Comparison of ENCODE assay signal across 11 cellular contexts in genomic region chr1:78370356-78370755, GRCh38.
DNase-seq lines count a peak whose midpoint lies in the region; ATAC-seq, FAIRE-seq and TF ChIP-seq lines count a peak whose summit lies in the region.
"Had no signal": no experiment of that assay in that cellular context is flagged by ENCODE, and none has a peak within 500 bp of the region (broad histone marks: within the 10 kb centered on the region; RNA-seq: fewer than 3 reads in every experiment).

No MANE protein-coding gene starts in this region.

- dilution Hi-C loops in keratinocyte (cut with MboI; ENCODE audit: extremely low pct_ligation_motif_present, low sequenced_read_pairs), result no loop called here

- H3K79me2 ChIP-seq in PC-3 (ENCODE audit: low read length) (no peaks in the 10 kb centered on the region), keratinocyte (ENCODE audit: control insufficient read depth, insufficient read depth, low read length) (no peaks in the 10 kb centered on the region)

- H3K36me3 ChIP-seq in PC-3 (ENCODE audit: low read depth, low read length), result no peaks in the 10 kb centered on the region
- H3K36me3 ChIP-seq in keratinocyte (ENCODE audit: control insufficient read depth in 2 of 2, extremely low read depth in 1 of 2, insufficient read depth in 2 of 2, low read length in 2 of 2), result no peaks in the 10 kb centered on the region
- no peaks in the 10 kb centered on the region for H3K36me3 ChIP-seq in thyroid gland

- POLR2A ChIA-PET in PC-3 (lab: Charles Lee; ENCODE audit: unreplicated experiment), result interaction anchor here (0.6 kb wide), 1 partner anchor 14 kb away, joined by 3 read pairs; no protein-coding TSS in a partner anchor

- H3K4me1 ChIP-seq in PC-3 (ENCODE audit: insufficient read depth, low read length) (peaks cover 13% of the 10 kb centered on the region), keratinocyte (ENCODE audit: control insufficient read depth, extremely low read depth, insufficient read depth, low read length) (no peaks in the 10 kb centered on the region), thyroid gland (no peaks in the 10 kb centered on the region)

- no peaks in the 10 kb centered on the region for H3F3A ChIP-seq in PC-3 (ENCODE audit: low read length, unreplicated experiment)

- H4K20me1 ChIP-seq in PC-3 (ENCODE audit: low read length) (no peaks in the 10 kb centered on the region), keratinocyte (ENCODE audit: control insufficient read depth, extremely low read depth, insufficient read depth, low read length) (no peaks in the 10 kb centered on the region)

- H3K27me3 ChIP-seq in PC-3 (ENCODE audit: low read length), result no peaks in the 10 kb centered on the region
- H3K27me3 ChIP-seq in keratinocyte (ENCODE audit: control insufficient read depth, extremely low read depth, insufficient read depth, low read length), result no peaks in the 10 kb centered on the region
- H3K27me3 ChIP-seq in thyroid gland, result no peaks in the 10 kb centered on the region

- ATAC-seq in GM18870 (IDR thresholded peaks at IDR 0.05; ENCODE audit: unreplicated experiment) (peak; percentile 71), HG02759 (IDR thresholded peaks at IDR 0.05; ENCODE audit: unreplicated experiment) (peak; percentile 70), PC-3 (peak; percentile 92)
- ATAC-seq: K562 had no signal

- H3K4me3 ChIP-seq in PC-3 (ENCODE audit: low read length) (no peak overlapping the region), keratinocyte (ENCODE audit: control insufficient read depth in 2 of 3, extremely low read depth in 1 of 3, insufficient read depth in 2 of 3, low read depth in 1 of 3, low read length in 3 of 3) (no peak overlapping the region), thyroid gland (replicated peaks in 1 of 3) (no peak overlapping the region)
- H3K4me3 ChIP-seq: K562 had no signal

- CTCF ChIA-PET in PC-3 (lab: Charles Lee), result no interaction called here

- no TSS peak for BruUV-seq in PC-3 (replicated peaks; lab: Mats Ljungman, UMichigan)

- intact Hi-C loops in PC-3 (cut with micrococcal nuclease), result no loop called here
- intact Hi-C loops in thyroid gland (cut with DNase I), result no loop called here

- H3K9ac ChIP-seq in PC-3 (ENCODE audit: low read length), result no peak overlapping the region
- no peak overlapping the region for H3K9ac ChIP-seq in keratinocyte (ENCODE audit: control insufficient read depth, extremely low read depth, insufficient read depth, low read length)

- peak; percentile 5 for FAIRE-seq in keratinocyte (lab: Jason Lieb, UNC)
- FAIRE-seq: G401.6, K562 had no signal

- H3K9me1 ChIP-seq in keratinocyte (ENCODE audit: control insufficient read depth, extremely low read depth, insufficient read depth, low read length), result no peaks in the 10 kb centered on the region

- WGBS in thyroid gland, 2 donors, result 43 to 46% methylated on average over 2 of the region's 2 CpGs

- no peaks in the 10 kb centered on the region for H3K9me3 ChIP-seq in PC-3 (ENCODE audit: low read length)
- H3K9me3 ChIP-seq in keratinocyte (ENCODE audit: control insufficient read depth, low read depth, low read length), result no peaks in the 10 kb centered on the region
- H3K9me3 ChIP-seq in thyroid gland, result no peaks in the 10 kb centered on the region

- DNase-seq in PC-3, result peak; percentile 43
- DNase-seq in keratinocyte (ENCODE audit: low read depth, low spot score), result no peak
- DNase-seq in activated effector memory CD4-positive, alpha-beta T cell treated with Interleukin-2 at 50 U/mL for 16 hours, result no peak
- no peak for DNase-seq in thyroid gland
- no peak for DNase-seq in cerebellar cortex (ENCODE audit: low spot score)
- no peak for DNase-seq in GM20000 (ENCODE audit: low spot score)
- DNase-seq: islet precursor cell had no signal

- H2AFZ ChIP-seq in PC-3 (ENCODE audit: low read length) (no peak overlapping the region), keratinocyte (ENCODE audit: control insufficient read depth, low read length) (no peak overlapping the region)

- no peak for TF ChIP-seq CTCF in PC-3 (conservative IDR thresholded peaks at IDR 0.05; ENCODE audit: low read depth, low read length)
- TF ChIP-seq CTCF in keratinocyte (optimal IDR thresholded peaks at IDR 0.05 in 1 of 3, IDR thresholded peaks at IDR 0.05 in 1 of 3, conservative IDR thresholded peaks at IDR 0.05 in 1 of 3; ENCODE audit: extremely low read depth in 1 of 3, insufficient read depth in 2 of 3, low read length in 3 of 3), result no peak
- no peak for TF ChIP-seq CTCF in thyroid gland (IDR thresholded peaks at IDR 0.05)
- TF ChIP-seq CTCF in GM20000 (IDR thresholded peaks at IDR 0.05; ENCODE audit: extremely low read depth, missing control alignments), result no peak

- H3K27ac ChIP-seq in PC-3 (ENCODE audit: low read length) (peak overlapping the region; percentile 43), keratinocyte (ENCODE audit: control insufficient read depth, insufficient read depth, low read length) (no peak overlapping the region), thyroid gland (no peak overlapping the region)

- no peaks in the 10 kb centered on the region; the same call in 1 of the 2 replicates for H3K9me2 ChIP-seq in PC-3 (replicated peaks; ENCODE audit: low read length)

- peak overlapping the region; percentile 14; the same call in 1 of the 2 replicates for H3K4me2 ChIP-seq in PC-3 (ENCODE audit: low read length)
- no peak overlapping the region for H3K4me2 ChIP-seq in keratinocyte (ENCODE audit: control insufficient read depth, extremely low read depth, insufficient read depth, low read depth, low read length)

- no peak for TF ChIP-seq POLR2A in thyroid gland (IDR thresholded peaks at IDR 0.05)
